Comparison of ENCODE assay signal across 8 cellular contexts in genomic region chr4:88382621-88383020, GRCh38. TPM values are rescaled to one million over a fixed set of nuclear protein-coding genes. Genes with fewer than 3 reads are reported as not detected.
A peak's percentile ranks its signal among the peaks of the same experiment; 100 is the strongest.
DNase-seq lines count a peak whose midpoint lies in the region; ATAC-seq, FAIRE-seq and TF ChIP-seq lines count a peak whose summit lies in the region.

No MANE protein-coding gene starts in this region.

- H3F3A ChIP-seq in PC-3 (ENCODE audit: low read length, unreplicated experiment), result no peaks in the 10 kb centered on the region

- CTCF ChIA-PET in PC-3 (lab: Charles Lee), result no interaction called here

- H3K4me3 ChIP-seq in PC-3 (ENCODE audit: low read length), result no peak overlapping the region

- H3K9me3 ChIP-seq in PC-3 (ENCODE audit: low read length), result no peaks in the 10 kb centered on the region

- H3K4me2 ChIP-seq in PC-3 (ENCODE audit: low read length), result no peak overlapping the region

- H3K27me3 ChIP-seq in PC-3 (ENCODE audit: low read length), result no peaks in the 10 kb centered on the region

- no TSS peak for BruUV-seq in PC-3 (replicated peaks; lab: Mats Ljungman, UMichigan)

- ATAC-seq in GM18868 (IDR thresholded peaks at IDR 0.05; ENCODE audit: unreplicated experiment), result peak; percentile 29
- peak; percentile 45 for ATAC-seq in HG03196 (IDR thresholded peaks at IDR 0.05; ENCODE audit: unreplicated experiment)
- ATAC-seq in PC-3, result no peak

- no peak for TF ChIP-seq CTCF in D721Med (IDR thresholded peaks at IDR 0.05; ENCODE audit: insufficient read depth, missing control alignments)
- no peak for TF ChIP-seq CTCF in PC-3 (conservative IDR thresholded peaks at IDR 0.05; ENCODE audit: low read depth, low read length)

- no peaks in the 10 kb centered on the region for H3K36me3 ChIP-seq in PC-3 (ENCODE audit: low read depth, low read length)

- H2AFZ ChIP-seq in PC-3 (ENCODE audit: low read length), result no peak overlapping the region

- no peaks in the 10 kb centered on the region for H3K9me2 ChIP-seq in PC-3 (replicated peaks; ENCODE audit: low read length)

- H3K4me1 ChIP-seq in PC-3 (ENCODE audit: insufficient read depth, low read length), result no peaks in the 10 kb centered on the region

- no peaks in the 10 kb centered on the region for H3K79me2 ChIP-seq in PC-3 (ENCODE audit: low read length)

- intact Hi-C loops in PC-3 (cut with micrococcal nuclease), result no loop called here

- no peak overlapping the region for H3K9ac ChIP-seq in PC-3 (ENCODE audit: low read length)

- DNase-seq in activated T-cell treated with anti-CD3 and anti-CD28 coated beads, Interleukin-2, amount 50 U/mL, for 48 hours, result peak; percentile 58 to 60
- peak; percentile 9 to 27 for DNase-seq in stimulated activated CD4-positive, alpha-beta T cell treated with anti-CD3 and anti-CD28 coated beads, Interleukin-1b, Interleukin-23, amount 100 ng/mL, for 4 hours (ENCODE audit: low read depth in 2 of 2)
- DNase-seq in D721Med (ENCODE audit: insufficient read length, low spot score) (no peak), PC-3 (no peak), hepatic stellate cell (ENCODE audit: low spot score) (no peak), amniotic stem cell (lab: John Stamatoyannopoulos, UW) (no peak)

- no peak overlapping the region for H3K27ac ChIP-seq in PC-3 (ENCODE audit: low read length)

- H4K20me1 ChIP-seq in PC-3 (ENCODE audit: low read length), result no peaks in the 10 kb centered on the region

- no peak for FAIRE-seq in D721Med (lab: Jason Lieb, UNC)

- POLR2A ChIA-PET in PC-3 (lab: Charles Lee; ENCODE audit: unreplicated experiment), result no interaction called here

RNA-seq across cellular contexts. Expression of gene HERC6, which starts 4.0 kb away (rescaled TPM):
- 4.8 and 7.2 TPM in 2 replicates for total RNA-seq in PC-3 (2014; rRNA removed)

Comparison
In these comparisons a context has a peak if more than half of its experiments do, and no peak if none do; other contexts are left out.
1. DNase-seq: peak in activated T-cell treated with anti-CD3 and anti-CD28 coated beads, Interleukin-2, amount 50 U/mL, for 48 hours (2 of 2) and stimulated activated CD4-positive, alpha-beta T cell treated with anti-CD3 and anti-CD28 coated beads, Interleukin-1b, Interleukin-23, amount 100 ng/mL, for 4 hours (2 of 2); none in D721Med (single experiment), PC-3 (single experiment), hepatic stellate cell (single experiment) and amniotic stem cell (single experiment).